Comparison of ENCODE assay signal across 13 cellular contexts in genomic region chrX:154351183-154352011, GRCh38. TPM values are rescaled to one million over a fixed set of nuclear protein-coding genes. Genes with fewer than 3 reads are reported as not detected.
DNase-seq lines count a peak whose midpoint lies in the region; ATAC-seq and TF ChIP-seq lines count a peak whose summit lies in the region.
"Had no signal": no experiment of that assay in that cellular context is flagged by ENCODE, and none has a peak within 500 bp of the region (broad histone marks: within the 10 kb centered on the region; RNA-seq: fewer than 3 reads in every experiment).

No MANE protein-coding gene starts in this region.

- WGBS in psoas muscle, 3 donors: 80 to 87% (median 81%) methylated on average over 24 to 30 of the region's 30 CpGs

- peaks cover 0 to 2% (median 0%) of the 10 kb centered on the region in 7 donors for H3K9me3 Mint-ChIP-seq in CD4-positive, CD25-positive, alpha-beta regulatory T cell
- no peaks in the 10 kb centered on the region for H3K9me3 Mint-ChIP-seq in activated naive CD8-positive, alpha-beta T cell treated with anti-CD3 and anti-CD28 coated beads for 36 hours
- no peaks in the 10 kb centered on the region for H3K9me3 Mint-ChIP-seq in memory B cell

- peaks cover 0 to 77% (median 11%) of the 10 kb centered on the region in 4 donors for H3K4me1 Mint-ChIP-seq in CD4-positive, CD25-positive, alpha-beta regulatory T cell
- peaks cover 25% of the 10 kb centered on the region for H3K4me1 Mint-ChIP-seq in activated naive CD8-positive, alpha-beta T cell treated with anti-CD3 and anti-CD28 coated beads for 36 hours
- peaks cover 14% of the 10 kb centered on the region for H3K4me1 Mint-ChIP-seq in memory B cell

- H3K27me3 ChIP-seq in CD4-positive, CD25-positive, alpha-beta regulatory T cell (ENCODE audit: control insufficient read depth, insufficient read depth, low read length): no peaks in the 10 kb centered on the region
- no peaks in the 10 kb centered on the region for H3K27me3 ChIP-seq in psoas muscle (ENCODE audit: insufficient read depth in 3 of 3, low read length in 2 of 3)

- intact Hi-C loops in psoas muscle (cut with DNase I): no loop called here

- H3K4me1 ChIP-seq in CD4-positive, CD25-positive, alpha-beta regulatory T cell (ENCODE audit: control insufficient read depth, insufficient read depth, low read length, poor library complexity, severe bottlenecking): peaks cover 93% of the 10 kb centered on the region
- H3K4me1 ChIP-seq in psoas muscle: no peaks in the 10 kb centered on the region

- no peaks in the 10 kb centered on the region for H3K27me3 Mint-ChIP-seq in CD4-positive, CD25-positive, alpha-beta regulatory T cell
- H3K27me3 Mint-ChIP-seq in activated naive CD8-positive, alpha-beta T cell treated with anti-CD3 and anti-CD28 coated beads for 36 hours: no peaks in the 10 kb centered on the region
- no peaks in the 10 kb centered on the region for H3K27me3 Mint-ChIP-seq in memory B cell

- peaks cover 8% of the 10 kb centered on the region for H3K36me3 Mint-ChIP-seq in CD4-positive, CD25-positive, alpha-beta regulatory T cell
- peaks cover 17% of the 10 kb centered on the region for H3K36me3 Mint-ChIP-seq in activated naive CD8-positive, alpha-beta T cell treated with anti-CD3 and anti-CD28 coated beads for 36 hours
- H3K36me3 Mint-ChIP-seq in memory B cell: peaks cover 2% of the 10 kb centered on the region

- H3K27ac ChIP-seq in CD4-positive, CD25-positive, alpha-beta regulatory T cell (ENCODE audit: insufficient read depth, low read length, poor library complexity, severe bottlenecking): peak overlapping the region; percentile 68
- no peak overlapping the region for H3K27ac ChIP-seq in psoas muscle

- DNase-seq in CD4-positive, CD25-positive, alpha-beta regulatory T cell: peak in 2 of 3 donors; percentile 74 to 88
- peak; percentile 17 for DNase-seq in HK-2 (ENCODE audit: unreplicated experiment)
- DNase-seq in activated naive CD8-positive, alpha-beta T cell treated with anti-CD3 and anti-CD28 coated beads for 36 hours: no peak
- no peak for DNase-seq in memory B cell (ENCODE audit: low spot score in 2 of 2)
- DNase-seq in NCI-H446 treated with DMSO at 0.1 percent for 48 hours (lab: John Stamatoyannopoulos, UW): no peak
- DNase-seq in psoas muscle: no peak
- DNase-seq in cerebellar cortex (ENCODE audit: low spot score): no peak
- DNase-seq: amniotic stem cell, COR-L47, Karpas-422, NCI-H2107 had no signal

- peak overlapping the region; percentile 73 to 89 (median 75) for H3K4me3 Mint-ChIP-seq in CD4-positive, CD25-positive, alpha-beta regulatory T cell
- H3K4me3 Mint-ChIP-seq in activated naive CD8-positive, alpha-beta T cell treated with anti-CD3 and anti-CD28 coated beads for 36 hours: no peak overlapping the region
- H3K4me3 Mint-ChIP-seq in memory B cell: peak overlapping the region; percentile 62

- no peaks in the 10 kb centered on the region for H3K9me3 ChIP-seq in CD4-positive, CD25-positive, alpha-beta regulatory T cell (ENCODE audit: control insufficient read depth in 2 of 2, low read length in 2 of 2)
- H3K9me3 ChIP-seq in psoas muscle: no peaks in the 10 kb centered on the region

- H3K4me3 ChIP-seq in CD4-positive, CD25-positive, alpha-beta regulatory T cell (ENCODE audit: low read depth, low read length): no peak overlapping the region
- no peak overlapping the region for H3K4me3 ChIP-seq in psoas muscle

- H3K27ac Mint-ChIP-seq in CD4-positive, CD25-positive, alpha-beta regulatory T cell: peak overlapping the region; percentile 80 to 92 (median 82)
- H3K27ac Mint-ChIP-seq in activated naive CD8-positive, alpha-beta T cell treated with anti-CD3 and anti-CD28 coated beads for 36 hours: peak overlapping the region; percentile 79
- H3K27ac Mint-ChIP-seq in memory B cell: peak overlapping the region; percentile 77

- peak; percentile 73 to 74 for ATAC-seq in CD4-positive, CD25-positive, alpha-beta regulatory T cell (ENCODE audit: low read depth in 2 of 2)
- ATAC-seq in memory B cell (ENCODE audit: low read depth): peak; percentile 67
- no peak for ATAC-seq in HG03457 (IDR thresholded peaks at IDR 0.05; ENCODE audit: unreplicated experiment)
- ATAC-seq in psoas muscle: no peak

- H3K36me3 ChIP-seq in CD4-positive, CD25-positive, alpha-beta regulatory T cell (ENCODE audit: control insufficient read depth, insufficient read depth, low read length): peaks cover 47% of the 10 kb centered on the region
- peaks cover 0 to 39% of the 10 kb centered on the region in 2 donors for H3K36me3 ChIP-seq in psoas muscle (ENCODE audit: insufficient read depth in 1 of 2, low read depth in 1 of 2)

- TF ChIP-seq CTCF in psoas muscle (IDR thresholded peaks at IDR 0.05): no peak

RNA-seq across cellular contexts. Expression of gene FLNA, which starts 23.0 kb away (rescaled TPM):
- 1,918 TPM for total RNA-seq in CD4-positive, CD25-positive, alpha-beta regulatory T cell
- 100 to 1,000 TPM; 219 to 283 (median 250) TPM for polyA plus RNA-seq in CD4-positive, CD25-positive, alpha-beta regulatory T cell
- 100 to 1,000 TPM; 694 to 696 TPM for total RNA-seq in activated naive CD8-positive, alpha-beta T cell treated with anti-CD3 and anti-CD28 coated beads for 36 hours
- total RNA-seq in psoas muscle: 10 to 100 TPM; 66.9 to 92.5 (median 76.4) TPM
- 100 to 1,000 TPM in 1 of 3 donors, 10 to 100 TPM in 2; 45.7 to 106 (median 56.0) TPM for polyA plus RNA-seq in psoas muscle

RNA-seq across cellular contexts. Expression of gene EMD, which starts 27.7 kb away (rescaled TPM):
- total RNA-seq in CD4-positive, CD25-positive, alpha-beta regulatory T cell: 133 TPM
- polyA plus RNA-seq in CD4-positive, CD25-positive, alpha-beta regulatory T cell: 10 to 100 TPM; 31.8 to 44.0 (median 34.6) TPM
- 100 to 1,000 TPM; 110 to 112 TPM for total RNA-seq in activated naive CD8-positive, alpha-beta T cell treated with anti-CD3 and anti-CD28 coated beads for 36 hours
- total RNA-seq in psoas muscle: 10 to 100 TPM; 61.1 to 78.2 (median 66.5) TPM
- 100 to 1,000 TPM in 1 of 3 donors, 10 to 100 TPM in 2; 91.6 to 101 (median 94.9) TPM for polyA plus RNA-seq in psoas muscle

RNA-seq across cellular contexts. Expression of gene RPL10, which starts 46.8 kb away (rescaled TPM):
- total RNA-seq in CD4-positive, CD25-positive, alpha-beta regulatory T cell: 4,192 TPM
- 1,000 to 10,000 TPM; 3,877 to 6,073 (median 4,905) TPM for polyA plus RNA-seq in CD4-positive, CD25-positive, alpha-beta regulatory T cell
- total RNA-seq in activated naive CD8-positive, alpha-beta T cell treated with anti-CD3 and anti-CD28 coated beads for 36 hours: 1,000 to 10,000 TPM; 2,967 to 3,168 TPM
- total RNA-seq in psoas muscle: 1,000 to 10,000 TPM; 1,403 to 2,633 (median 2,325) TPM
- 1,000 to 10,000 TPM; 4,938 to 5,433 (median 5,248) TPM for polyA plus RNA-seq in psoas muscle

RNA-seq across cellular contexts. Expression of gene TKTL1, which starts 55.8 kb away (rescaled TPM):
- 8.1 TPM for total RNA-seq in CD4-positive, CD25-positive, alpha-beta regulatory T cell
- polyA plus RNA-seq in CD4-positive, CD25-positive, alpha-beta regulatory T cell: 10 to 100 TPM; 21.0 to 34.3 (median 25.4) TPM
- total RNA-seq in activated naive CD8-positive, alpha-beta T cell treated with anti-CD3 and anti-CD28 coated beads for 36 hours: 1 to 10 TPM in 1 of 2 experiments, under 1 TPM in 1; 0.72 to 1.1 TPM
- total RNA-seq in psoas muscle: under 1 TPM in 3 of 4 donors, not detected in 1; 0.19 to 0.44 (median 0.26) TPM
- polyA plus RNA-seq in psoas muscle: under 1 TPM; 0.24 to 0.52 (median 0.30) TPM

RNA-seq across cellular contexts. Expression of gene TEX28, which starts 56.5 kb away (rescaled TPM):
- not detected for total RNA-seq in CD4-positive, CD25-positive, alpha-beta regulatory T cell
- not detected for polyA plus RNA-seq in CD4-positive, CD25-positive, alpha-beta regulatory T cell
- total RNA-seq in activated naive CD8-positive, alpha-beta T cell treated with anti-CD3 and anti-CD28 coated beads for 36 hours: not detected
- total RNA-seq in psoas muscle: not detected
- not detected for polyA plus RNA-seq in psoas muscle
- total RNA-seq: skeletal muscle tissue had no signal

Comparison
In these comparisons a context has a peak if more than half of its experiments do, and no peak if none do; other contexts are left out.
1. ATAC-seq: peak in CD4-positive, CD25-positive, alpha-beta regulatory T cell (2 of 2) and memory B cell (single experiment); none in HG03457 (single experiment) and psoas muscle (0 of 4).
2. DNase-seq: peak in CD4-positive, CD25-positive, alpha-beta regulatory T cell (2 of 3) and HK-2 (single experiment); none in activated naive CD8-positive, alpha-beta T cell treated with anti-CD3 and anti-CD28 coated beads for 36 hours (single experiment), memory B cell (0 of 2), NCI-H446 treated with DMSO at 0.1 percent for 48 hours (single experiment), psoas muscle (0 of 2) and cerebellar cortex (single experiment).
3. RNA of gene FLNA, which starts 23.0 kb away (total RNA-seq): 1,918 TPM in CD4-positive, CD25-positive, alpha-beta regulatory T cell (single experiment) and 694 to 696 TPM in activated naive CD8-positive, alpha-beta T cell treated with anti-CD3 and anti-CD28 coated beads for 36 hours; 66.9 to 92.5 TPM in psoas muscle; every median in the first group is over 4 times any median in the second.
4. Peak in every context shown above with its lines, with median percentiles within 50 percentile points of each other: H3K27ac Mint-ChIP-seq.